ENCODE assay signal across 12 cellular contexts in genomic region chr10:67803588-67804394, GRCh38. TPM values are rescaled to one million over a fixed set of nuclear protein-coding genes. Genes with fewer than 3 reads are reported as not detected.
A peak's percentile ranks its signal among the peaks of the same experiment; 100 is the strongest.
DNase-seq lines count a peak whose midpoint lies in the region; ATAC-seq lines count a peak whose summit lies in the region.
"Had no signal": no experiment of that assay in that cellular context is flagged by ENCODE, and none has a peak within 500 bp of the region (broad histone marks: within the 10 kb centered on the region; RNA-seq: fewer than 3 reads in every experiment).

No MANE protein-coding gene starts in this region.

- H3K27me3 Mint-ChIP-seq in activated CD4-positive, alpha-beta T cell treated with anti-CD3 and anti-CD28 coated beads, Interleukin-2, amount 10 ng/mL, durations not matched to agents 7 days and 5 days: no peaks in the 10 kb centered on the region

- no peaks in the 10 kb centered on the region for H3K9me3 Mint-ChIP-seq in activated CD4-positive, alpha-beta T cell treated with anti-CD3 and anti-CD28 coated beads, Interleukin-2, amount 10 ng/mL, durations not matched to agents 7 days and 5 days

- ATAC-seq in GM18520 (IDR thresholded peaks at IDR 0.05; ENCODE audit: unreplicated experiment) (peak; percentile 45), GM21390 (IDR thresholded peaks at IDR 0.05; ENCODE audit: unreplicated experiment) (peak; percentile 87), HG03378 (IDR thresholded peaks at IDR 0.05; ENCODE audit: unreplicated experiment) (peak; percentile 80)
- ATAC-seq: left cardiac atrium had no signal

- H3K36me3 Mint-ChIP-seq in activated CD4-positive, alpha-beta T cell treated with anti-CD3 and anti-CD28 coated beads, Interleukin-2, amount 10 ng/mL, durations not matched to agents 7 days and 5 days (ENCODE audit: low read depth): no peaks in the 10 kb centered on the region

- CTCF ChIA-PET in activated CD4-positive, alpha-beta T cell treated with anti-CD3 and anti-CD28 coated beads, Interleukin-2, amount 10 ng/mL, durations not matched to agents 7 days and 5 days (lab: Charles Lee): interaction anchor here (0.9 to 1.6 kb wide), 3 partner anchors 10 to 353 kb away, joined by 3 to 7 read pairs (median 3); no protein-coding TSS in a partner anchor

- DNase-seq in kidney glomerular epithelial cell (lab: John Stamatoyannopoulos, UW) (peak; percentile 34), NCI-H2196 (lab: John Stamatoyannopoulos, UW; ENCODE audit: unreplicated experiment) (no peak), ACHN (no peak), hypothalamus (lab: John Stamatoyannopoulos, UW) (no peak)
- no peak for DNase-seq in activated CD4-positive, alpha-beta T cell treated with anti-CD3 and anti-CD28 coated beads, Interleukin-2, amount 10 ng/mL, durations not matched to agents 7 days and 5 days
- DNase-seq: DMS79 treated with DMSO at 0.1 percent for 48 hours, KG1, left cardiac atrium, NCI-H69 had no signal

- no peak overlapping the region for H3K4me3 Mint-ChIP-seq in activated CD4-positive, alpha-beta T cell treated with anti-CD3 and anti-CD28 coated beads, Interleukin-2, amount 10 ng/mL, durations not matched to agents 7 days and 5 days

- peaks cover 2% of the 10 kb centered on the region for H3K4me1 Mint-ChIP-seq in activated CD4-positive, alpha-beta T cell treated with anti-CD3 and anti-CD28 coated beads, Interleukin-2, amount 10 ng/mL, durations not matched to agents 7 days and 5 days

- in situ Hi-C loops in ACHN (cut with HindIII; ENCODE audit: low pct_ligation_motif_present, low pct_unique_long_range_greater_than_20kb, low sequenced_read_pairs): no loop called here

- H3K27ac Mint-ChIP-seq in activated CD4-positive, alpha-beta T cell treated with anti-CD3 and anti-CD28 coated beads, Interleukin-2, amount 10 ng/mL, durations not matched to agents 7 days and 5 days: no peak overlapping the region

- POLR2A ChIA-PET in activated CD4-positive, alpha-beta T cell treated with anti-CD3 and anti-CD28 coated beads, Interleukin-2, amount 10 ng/mL, durations not matched to agents 7 days and 5 days (lab: Charles Lee): no interaction called here

RNA-seq across cellular contexts. Expression of gene DNAJC12, which starts 34.2 kb away (rescaled TPM):
- total RNA-seq in activated CD4-positive, alpha-beta T cell treated with anti-CD3 and anti-CD28 coated beads, Interleukin-2, amount 10 ng/mL, durations not matched to agents 7 days and 5 days: 1 to 10 TPM in 1 of 2 experiments, under 1 TPM in 1; 0.79 to 1.9 TPM
